ENCODE assay signal across 8 cellular contexts in genomic region chr2:28751102-28751955, GRCh38. TPM values are rescaled to one million over a fixed set of nuclear protein-coding genes. Genes with fewer than 3 reads are reported as not detected.
DNase-seq lines count a peak whose midpoint lies in the region; ATAC-seq and TF ChIP-seq lines count a peak whose summit lies in the region.

TSS of gene PPP1CB (plus strand) at chr2:28751830. CDS start at chr2:28752125, 295 bp downstream.

- H3K36me3 ChIP-seq in thymus (ENCODE audit: control insufficient read depth, insufficient read depth): peaks cover under 1% of the 10 kb centered on the region

- peak within 1 kb of the TSS; percentile 96 for H3K4me3 ChIP-seq in thymus (ENCODE audit: low read length)

- no peaks in the 10 kb centered on the region for H3K4me1 ChIP-seq in thymus (ENCODE audit: control insufficient read depth, insufficient read depth, low read length)

- peak; percentile 23 for TF ChIP-seq CTCF in osteocyte (IDR thresholded peaks at IDR 0.05)

- peak within 1 kb of the TSS; percentile 96 to 99 for H3K27ac Mint-ChIP-seq in activated naive CD4-positive, alpha-beta T cell treated with anti-CD3 and anti-CD28 coated beads, Interleukin-2, amount 50 U/mL, for 72 hours
- H3K27ac Mint-ChIP-seq in osteocyte (ENCODE audit: unreplicated experiment): peak within 1 kb of the TSS; percentile 98

- no peaks in the 10 kb centered on the region for H3K27me3 ChIP-seq in thymus (ENCODE audit: control insufficient read depth, insufficient read depth)

- H3K9me3 ChIP-seq in thymus (ENCODE audit: control insufficient read depth): no peaks in the 10 kb centered on the region

- H3K4me1 Mint-ChIP-seq in osteocyte (ENCODE audit: unreplicated experiment): peaks cover 40% of the 10 kb centered on the region

- TF ChIP-seq POLR2A in GM10847 (IDR thresholded peaks at IDR 0.05; ENCODE audit: extremely low read depth, insufficient read length): peak; percentile 80

- ATAC-seq in HG02610 (IDR thresholded peaks at IDR 0.05; ENCODE audit: unreplicated experiment): peak; percentile 92
- peak; percentile 86 for ATAC-seq in SK-N-SH treated with all-trans-retinoic acid at 6 μM for 48 hours
- ATAC-seq in activated naive CD4-positive, alpha-beta T cell treated with anti-CD3 and anti-CD28 coated beads, Interleukin-2, amount 50 U/mL, for 72 hours: peak; percentile 91

- H3K9me3 Mint-ChIP-seq in activated naive CD4-positive, alpha-beta T cell treated with anti-CD3 and anti-CD28 coated beads, Interleukin-2, amount 50 U/mL, for 72 hours: no peaks in the 10 kb centered on the region
- no peaks in the 10 kb centered on the region for H3K9me3 Mint-ChIP-seq in osteocyte (ENCODE audit: unreplicated experiment)

- peak within 1 kb of the TSS; percentile 88 for H3K4me3 Mint-ChIP-seq in osteocyte (ENCODE audit: unreplicated experiment)

- WGBS in thymus: under 1% methylated on average over 86 of the region's 86 CpGs

- H3K27ac ChIP-seq in thymus (ENCODE audit: low read depth): peak within 1 kb of the TSS; percentile 98

- peaks cover 17 to 23% of the 10 kb centered on the region in 2 donors for H3K36me3 Mint-ChIP-seq in activated naive CD4-positive, alpha-beta T cell treated with anti-CD3 and anti-CD28 coated beads, Interleukin-2, amount 50 U/mL, for 72 hours
- no peaks in the 10 kb centered on the region for H3K36me3 Mint-ChIP-seq in osteocyte (ENCODE audit: unreplicated experiment)

- DNase-seq in NCI-H1092 (lab: John Stamatoyannopoulos, UW) (peak; percentile 88), glomerular visceral epithelial cell (ENCODE audit: extremely low spot score) (peak; percentile 97), osteocyte (ENCODE audit: extremely low spot score, unreplicated experiment) (peak; percentile 99)
- peak; percentile 95 to 98 for DNase-seq in activated naive CD4-positive, alpha-beta T cell treated with anti-CD3 and anti-CD28 coated beads, Interleukin-2, amount 50 U/mL, for 72 hours (ENCODE audit: low spot score in 2 of 2)

- no peaks in the 10 kb centered on the region for H3K27me3 Mint-ChIP-seq in osteocyte (ENCODE audit: unreplicated experiment)

TF ChIP-seq in SK-N-SH treated with all-trans-retinoic acid at 6 μM for 48 hours, 23 proteins besides CTCF, POLR2A, EP300 and RAD21:
- TF ChIP-seq ZFP30 (CRISPR knock-in tag; IDR thresholded peaks at IDR 0.05) (0 out of 2 replicates have a peak, but pooled peaks have one; percentile 11), ZNF565 (CRISPR knock-in tag; conservative IDR thresholded peaks at IDR 0.05; ENCODE audit: low read depth) (0 out of 2 replicates have a peak, but pooled peaks have one; percentile 54), SNAI2 (CRISPR knock-in tag; IDR thresholded peaks at IDR 0.05) (peak; percentile 71; the same call in 1 of the 2 replicates), ARNTL (CRISPR knock-in tag; IDR thresholded peaks at IDR 0.05; ENCODE audit: borderline replicate concordance, low read depth) (0 out of 2 replicates have a peak, but pooled peaks have one; percentile 38), PPARA (CRISPR knock-in tag; IDR thresholded peaks at IDR 0.05; ENCODE audit: borderline replicate concordance) (no peak)
- TF ChIP-seq, protein P1, sequence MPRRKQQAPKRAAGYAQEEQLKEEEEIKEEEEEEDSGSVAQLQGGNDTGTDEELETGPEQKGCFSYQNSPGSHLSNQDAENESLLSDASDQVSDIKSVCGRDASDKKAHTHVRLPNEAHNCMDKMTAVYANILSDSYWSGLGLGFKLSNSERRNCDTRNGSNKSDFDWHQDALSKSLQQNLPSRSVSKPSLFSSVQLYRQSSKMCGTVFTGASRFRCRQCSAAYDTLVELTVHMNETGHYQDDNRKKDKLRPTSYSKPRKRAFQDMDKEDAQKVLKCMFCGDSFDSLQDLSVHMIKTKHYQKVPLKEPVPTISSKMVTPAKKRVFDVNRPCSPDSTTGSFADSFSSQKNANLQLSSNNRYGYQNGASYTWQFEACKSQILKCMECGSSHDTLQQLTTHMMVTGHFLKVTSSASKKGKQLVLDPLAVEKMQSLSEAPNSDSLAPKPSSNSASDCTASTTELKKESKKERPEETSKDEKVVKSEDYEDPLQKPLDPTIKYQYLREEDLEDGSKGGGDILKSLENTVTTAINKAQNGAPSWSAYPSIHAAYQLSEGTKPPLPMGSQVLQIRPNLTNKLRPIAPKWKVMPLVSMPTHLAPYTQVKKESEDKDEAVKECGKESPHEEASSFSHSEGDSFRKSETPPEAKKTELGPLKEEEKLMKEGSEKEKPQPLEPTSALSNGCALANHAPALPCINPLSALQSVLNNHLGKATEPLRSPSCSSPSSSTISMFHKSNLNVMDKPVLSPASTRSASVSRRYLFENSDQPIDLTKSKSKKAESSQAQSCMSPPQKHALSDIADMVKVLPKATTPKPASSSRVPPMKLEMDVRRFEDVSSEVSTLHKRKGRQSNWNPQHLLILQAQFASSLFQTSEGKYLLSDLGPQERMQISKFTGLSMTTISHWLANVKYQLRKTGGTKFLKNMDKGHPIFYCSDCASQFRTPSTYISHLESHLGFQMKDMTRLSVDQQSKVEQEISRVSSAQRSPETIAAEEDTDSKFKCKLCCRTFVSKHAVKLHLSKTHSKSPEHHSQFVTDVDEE (CRISPR knock-in tag; IDR thresholded peaks at IDR 0.05): peak; percentile 80
TF ChIP-seq in SK-N-SH treated with all-trans-retinoic acid at 6 μM for 48 hours: peak in this region for 5.

RNA-seq across cellular contexts. Expression of gene PPP1CB, which starts in this region (rescaled TPM):
- 100 to 1,000 TPM; 185 to 201 TPM for total RNA-seq in activated naive CD4-positive, alpha-beta T cell treated with anti-CD3 and anti-CD28 coated beads, Interleukin-2, amount 50 U/mL, for 72 hours
- 198 and 200 TPM in 2 replicates for total RNA-seq in osteocyte
- 153 TPM for polyA plus RNA-seq in thymus

Comparison
In these comparisons a context has a peak if more than half of its experiments do, and no peak if none do; other contexts are left out.
1. Peak in every context shown above with its lines: DNase-seq, ATAC-seq, H3K4me3 ChIP-seq and H3K27ac ChIP-seq.